10 cellular contexts compared by ENCODE assay signal in the genomic region with DNA sequence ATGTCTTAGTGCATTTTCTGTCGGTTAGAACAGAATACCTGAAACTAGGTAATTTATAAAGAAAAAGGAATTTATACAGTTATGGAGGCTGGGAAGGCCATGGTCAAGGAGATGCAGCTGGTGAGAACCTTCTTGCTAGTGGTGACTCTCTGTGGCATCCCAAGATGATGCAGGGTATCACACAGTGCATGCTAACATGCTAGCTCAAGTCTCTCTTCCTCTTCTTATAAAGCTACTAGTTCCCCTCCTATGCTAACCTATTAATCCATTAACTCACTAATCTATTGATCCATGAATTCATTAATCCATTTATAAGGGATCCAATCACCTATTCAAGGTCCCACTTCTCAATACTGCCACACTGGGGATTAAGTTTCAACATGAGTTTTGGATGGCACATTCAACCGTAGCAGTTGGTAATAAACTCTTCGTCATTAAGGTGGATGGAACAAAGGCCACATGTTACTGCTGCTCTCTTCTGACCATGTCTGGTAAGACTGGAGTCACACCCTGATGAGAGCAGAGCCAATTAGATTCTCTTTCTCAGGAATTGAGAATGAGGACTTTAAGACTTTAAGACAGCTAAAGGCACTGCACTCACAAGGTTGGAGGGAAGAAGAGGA.
DNase-seq lines count a peak whose midpoint lies in the region; ATAC-seq and TF ChIP-seq lines count a peak whose summit lies in the region.
"Had no signal": no experiment of that assay in that cellular context is flagged by ENCODE, and none has a peak within 500 bp of the region (broad histone marks: within the 10 kb centered on the region; RNA-seq: fewer than 3 reads in every experiment).

No MANE protein-coding gene starts in this region.

- peaks cover 3% of the 10 kb centered on the region for H3K27me3 Mint-ChIP-seq in T-helper 2 cell treated with Interferon-gamma antibody and Interleukin-4, amounts not matched to agents 5 μg/mL and 100 μg/mL, for 36 hours (ENCODE audit: low read depth)

- TF ChIP-seq CTCF in GM12875 (IDR thresholded peaks at IDR 0.05; ENCODE audit: borderline replicate concordance, insufficient read depth, low read depth, low read length), result peak; percentile 15; the same call in 1 of the 2 replicates
- no peak for TF ChIP-seq CTCF in WERI-Rb-1 (IDR thresholded peaks at IDR 0.05; ENCODE audit: low read depth, low read length)

- peaks cover 27% of the 10 kb centered on the region for H3K4me1 Mint-ChIP-seq in T-helper 2 cell treated with Interferon-gamma antibody and Interleukin-4, amounts not matched to agents 5 μg/mL and 100 μg/mL, for 36 hours (ENCODE audit: low read depth)

- no peak for DNase-seq in T-helper 2 cell treated with Interferon-gamma antibody and Interleukin-4, amounts not matched to agents 5 μg/mL and 100 μg/mL, for 36 hours (ENCODE audit: low spot score)
- DNase-seq in COR-L47 (lab: John Stamatoyannopoulos, UW), result no peak
- DNase-seq in LoVo (ENCODE audit: low spot score), result no peak
- no peak for DNase-seq in NK-92 (lab: John Stamatoyannopoulos, UW; ENCODE audit: unreplicated experiment)
- no peak for DNase-seq in WERI-Rb-1
- DNase-seq: NCI-H2227 treated with DMSO at 0.1 percent for 48 hours had no signal

- no peak overlapping the region for H3K27ac Mint-ChIP-seq in T-helper 2 cell treated with Interferon-gamma antibody and Interleukin-4, amounts not matched to agents 5 μg/mL and 100 μg/mL, for 36 hours

- no peaks in the 10 kb centered on the region; the same call in 1 of the 2 replicates for H3K36me3 ChIP-seq in WERI-Rb-1

- ATAC-seq in GM19463 (IDR thresholded peaks at IDR 0.05; ENCODE audit: unreplicated experiment) (peak; percentile 46), HG03066 (IDR thresholded peaks at IDR 0.05; ENCODE audit: low read depth, unreplicated experiment) (peak; percentile 70)

- H3K4me3 ChIP-seq in GM12875 (ENCODE audit: low read depth, low read length), result no peak overlapping the region
- no peak overlapping the region for H3K4me3 ChIP-seq in WERI-Rb-1 (ENCODE audit: low read depth, low read length)

- H3K9me3 Mint-ChIP-seq in T-helper 2 cell treated with Interferon-gamma antibody and Interleukin-4, amounts not matched to agents 5 μg/mL and 100 μg/mL, for 36 hours, result peaks cover 23% of the 10 kb centered on the region

- H3K27ac ChIP-seq in WERI-Rb-1, result no peak overlapping the region
- H3K27ac ChIP-seq: HL-60 had no signal

- H3K27me3 ChIP-seq in WERI-Rb-1 (ENCODE audit: insufficient read depth, low read depth, severe bottlenecking), result no peaks in the 10 kb centered on the region

- H3K36me3 Mint-ChIP-seq in T-helper 2 cell treated with Interferon-gamma antibody and Interleukin-4, amounts not matched to agents 5 μg/mL and 100 μg/mL, for 36 hours (ENCODE audit: low read depth), result peaks cover 29% of the 10 kb centered on the region

- no peaks in the 10 kb centered on the region for H3K9me3 ChIP-seq in WERI-Rb-1 (ENCODE audit: severe bottlenecking)

- H3K4me3 Mint-ChIP-seq in T-helper 2 cell treated with Interferon-gamma antibody and Interleukin-4, amounts not matched to agents 5 μg/mL and 100 μg/mL, for 36 hours, result peak overlapping the region; percentile 29
